Comparison of ENCODE assay signal across 30 cellular contexts in genomic region chr9:86591472-86591871, GRCh38.
"Had no signal": no experiment of that assay in that cellular context is flagged by ENCODE, and none has a peak within 500 bp of the region (broad histone marks: within the 10 kb centered on the region; RNA-seq: fewer than 3 reads in every experiment).

No MANE protein-coding gene starts in this region.

- H3K4me2 ChIP-seq: smooth muscle cell had no signal

- H3K9ac ChIP-seq: parathyroid adenoma had no signal

- H3K27ac ChIP-seq: coronary artery, dorsolateral prefrontal cortex, gastrocnemius medialis, left ventricle myocardium inferior, parathyroid adenoma, psoas muscle, sigmoid colon, stomach, thyroid gland, upper lobe of left lung had no signal

- H3K79me2 ChIP-seq: parathyroid adenoma had no signal

- H3K9me3 ChIP-seq: gastrocnemius medialis, left ventricle myocardium inferior, psoas muscle, sigmoid colon, stomach, thyroid gland, upper lobe of left lung had no signal

- ATAC-seq: effector memory CD8-positive, alpha-beta T cell; gastrocnemius medialis; naive thymus-derived CD4-positive, alpha-beta T cell; psoas muscle; stimulated activated naive B cell treated with anti-CD40 and anti-IgM and Interleukin-4, amounts not matched to agents 10 μg/mL and 1 μg/mL and 100 μg/mL, for 72 hours; T-cell had no signal

- H3K4me1 Mint-ChIP-seq: brain; stimulated activated naive B cell treated with anti-CD40 and anti-IgM and Interleukin-4, amounts not matched to agents 10 μg/mL and 1 μg/mL and 100 μg/mL, for 72 hours; T-cell had no signal

- H3K4me3 Mint-ChIP-seq: activated naive CD8-positive, alpha-beta T cell; brain; effector memory CD8-positive, alpha-beta T cell; naive thymus-derived CD4-positive, alpha-beta T cell; stimulated activated naive B cell treated with anti-CD40 and anti-IgM and Interleukin-4, amounts not matched to agents 10 μg/mL and 1 μg/mL and 100 μg/mL, for 72 hours; T-cell had no signal

- H3K4me3 ChIP-seq: coronary artery, dorsolateral prefrontal cortex, gastrocnemius medialis, left ventricle myocardium inferior, lung, psoas muscle, sigmoid colon, smooth muscle cell, stomach, thyroid gland, upper lobe of left lung had no signal

- H3K9me3 Mint-ChIP-seq: effector memory CD8-positive, alpha-beta T cell; T-cell had no signal

- H3K4me1 ChIP-seq: gastrocnemius medialis, left ventricle myocardium inferior, parathyroid adenoma, psoas muscle, stomach, thyroid gland, upper lobe of left lung had no signal

- H3K36me3 ChIP-seq: gastrocnemius medialis, left ventricle myocardium inferior, sigmoid colon, stomach, thyroid gland, upper lobe of left lung had no signal

- H3K27me3 ChIP-seq: dorsolateral prefrontal cortex, gastrocnemius medialis, sigmoid colon, stomach, thyroid gland, upper lobe of left lung had no signal

- H2AFZ ChIP-seq: parathyroid adenoma had no signal

- H3K27ac Mint-ChIP-seq: activated naive CD8-positive, alpha-beta T cell; brain; effector memory CD8-positive, alpha-beta T cell; naive thymus-derived CD4-positive, alpha-beta T cell; stimulated activated naive B cell treated with anti-CD40 and anti-IgM and Interleukin-4, amounts not matched to agents 10 μg/mL and 1 μg/mL and 100 μg/mL, for 72 hours; T-cell had no signal

- H3K36me3 Mint-ChIP-seq: activated naive CD8-positive, alpha-beta T cell; brain; naive thymus-derived CD4-positive, alpha-beta T cell; stimulated activated naive B cell treated with anti-CD40 and anti-IgM and Interleukin-4, amounts not matched to agents 10 μg/mL and 1 μg/mL and 100 μg/mL, for 72 hours; T-cell had no signal

- DNase-seq: activated CD4-positive, alpha-beta T cell treated with anti-CD3 and anti-CD28 coated beads for 4 hours; activated CD4-positive, alpha-beta T cell treated with anti-CD3 and anti-CD28 coated beads, Interleukin-2, amount 50 U/mL, for 48 hours; activated CD4-positive, CD25-positive, alpha-beta regulatory T cell; activated CD8-positive, alpha-beta memory T cell treated with anti-CD3 and anti-CD28 coated beads for 24 hours; activated effector memory CD4-positive, alpha-beta T cell treated with Interleukin-2 at 50 U/mL for 16 hours; activated naive CD4-positive, alpha-beta T cell treated with Interleukin-2 at 50 U/mL for 16 hours; aorta; dorsolateral prefrontal cortex; effector memory CD8-positive, alpha-beta T cell; gastrocnemius medialis; glutamatergic neuron; islet precursor cell; left ventricle myocardium inferior; mesendoderm; naive thymus-derived CD4-positive, alpha-beta T cell; nucleus accumbens; psoas muscle; sigmoid colon; stimulated activated CD4-positive, alpha-beta T cell treated with anti-CD3 and anti-CD28 coated beads, Interleukin-1b, Interleukin-23, amount 100 ng/mL, for 48 hours; stimulated activated naive B cell treated with anti-CD40 and anti-IgM and Interleukin-4, amounts not matched to agents 10 μg/mL and 1 μg/mL and 100 μg/mL, for 72 hours; stomach; T-cell; thyroid gland; upper lobe of left lung had no signal
